1 cellular context compared by ENCODE assay signal in genomic region chr17:8420041-8420934, GRCh38.
TF ChIP-seq lines count a peak whose summit lies in the region.

No MANE protein-coding gene starts in this region.

TF ChIP-seq in HepG2, 621 proteins besides CTCF, POLR2A, EP300 and RAD21 (continued from another document and continues in another):
- TF ChIP-seq CEBPZ (IDR thresholded peaks at IDR 0.05; ENCODE audit: low read length) (no peak), ZNF747 (CRISPR knock-in tag; IDR thresholded peaks at IDR 0.05; ENCODE audit: borderline replicate concordance) (peak; percentile 90; the same call in 1 of the 2 replicates), ATF3 (CRISPR knock-in tag; IDR thresholded peaks at IDR 0.05) (peak; percentile 92), ZNF232 (CRISPR knock-in tag; IDR thresholded peaks at IDR 0.05; ENCODE audit: borderline replicate concordance) (peak; percentile 91; the same call in 1 of the 2 replicates), SAP130 (CRISPR knock-in tag; IDR thresholded peaks at IDR 0.05; ENCODE audit: low read depth) (peak; percentile 90), ZHX2 (IDR thresholded peaks at IDR 0.05; ENCODE audit: low read depth) (no peak), ZHX2 (CRISPR knock-in tag; IDR thresholded peaks at IDR 0.05; ENCODE audit: borderline replicate concordance) (no peak; the same call in 1 of the 2 replicates), ZNF274 (CRISPR knock-in tag; IDR thresholded peaks at IDR 0.05) (no peak), SATB2 (CRISPR knock-in tag; IDR thresholded peaks at IDR 0.05) (0 out of 2 replicates have a peak, but pooled peaks have one; percentile 72), ZNF646 (CRISPR knock-in tag; IDR thresholded peaks at IDR 0.05) (no peak; the same call in 1 of the 2 replicates), ZBTB33 (CRISPR knock-in tag; IDR thresholded peaks at IDR 0.05) (peak; percentile 55; the same call in 1 of the 2 replicates), ATF5 (CRISPR knock-in tag; IDR thresholded peaks at IDR 0.05; ENCODE audit: low read depth) (no peak), CC2D1A (CRISPR knock-in tag; IDR thresholded peaks at IDR 0.05) (no peak), PLSCR1 (CRISPR knock-in tag; IDR thresholded peaks at IDR 0.05; ENCODE audit: borderline replicate concordance) (no peak), TP53 (CRISPR knock-in tag; conservative IDR thresholded peaks at IDR 0.05) (no peak; the same call in 1 of the 2 replicates), KAT8 (CRISPR knock-in tag; IDR thresholded peaks at IDR 0.05) (peak; percentile 85), TCF12 (IDR thresholded peaks at IDR 0.05) (no peak), TCF12 (CRISPR knock-in tag; IDR thresholded peaks at IDR 0.05) (no peak), AHDC1 (CRISPR knock-in tag; IDR thresholded peaks at IDR 0.05; ENCODE audit: borderline replicate concordance) (peak; percentile 96), GPBP1L1 (CRISPR knock-in tag; IDR thresholded peaks at IDR 0.05) (no peak), FOXP1 (IDR thresholded peaks at IDR 0.05) (peak; percentile 69; the same call in 1 of the 2 replicates), FOXP1 (CRISPR knock-in tag; IDR thresholded peaks at IDR 0.05) (peak; percentile 96), PCBP1 (IDR thresholded peaks at IDR 0.05; ENCODE audit: borderline replicate concordance, low read depth, low read length) (no peak)
